In genomic region chr2:101540518-101540917, GRCh38 we compare ENCODE assay signal across 18 cellular contexts.
DNase-seq lines count a peak whose midpoint lies in the region; ATAC-seq and TF ChIP-seq lines count a peak whose summit lies in the region.
"Had no signal": no experiment of that assay in that cellular context is flagged by ENCODE, and none has a peak within 500 bp of the region (broad histone marks: within the 10 kb centered on the region; RNA-seq: fewer than 3 reads in every experiment).

No MANE protein-coding gene starts in this region.

- H3K9me3 ChIP-seq in osteoblast (ENCODE audit: low read depth, low read length) (no peaks in the 10 kb centered on the region), left ventricle myocardium inferior (replicated peaks) (peaks cover 4% of the 10 kb centered on the region), mucosa of descending colon (no peaks in the 10 kb centered on the region)

- H3K27ac ChIP-seq in osteoblast (ENCODE audit: low read depth, low read length) = peak overlapping the region; percentile 54
- no peak overlapping the region for H3K27ac ChIP-seq in left ventricle myocardium inferior (replicated peaks)
- H3K27ac ChIP-seq: C4-2B had no signal

- H3K36me3 ChIP-seq in osteoblast (ENCODE audit: insufficient read depth, low read length) = no peaks in the 10 kb centered on the region
- H3K36me3 ChIP-seq in left ventricle myocardium inferior = no peaks in the 10 kb centered on the region
- H3K36me3 ChIP-seq in mucosa of descending colon (ENCODE audit: low read depth) = no peaks in the 10 kb centered on the region

- peak overlapping the region; percentile 70 for H3K4me2 ChIP-seq in osteoblast (ENCODE audit: insufficient read depth, low read length)

- DNase-seq in EL (peak; percentile 32), MV-4-11 (lab: John Stamatoyannopoulos, UW) (peak; percentile 6), dedifferentiated amniotic fluid mesenchymal stem cell (ENCODE audit: extremely low spot score) (peak; percentile 88), osteoblast (ENCODE audit: insufficient read length, low spot score, missing footprints) (peak; percentile 71), head of caudate nucleus (no peak), left ventricle myocardium inferior (no peak), mucosa of descending colon (no peak)
- DNase-seq: activated CD4-positive, CD25-positive, alpha-beta regulatory T cell; activated gamma-delta T cell treated with Interleukin-2 at 50 U/mL for 16 hours; effector CD8-positive, alpha-beta T cell; midbrain; NCI-H2081; NCI-H774; nucleus accumbens; stimulated activated naive B cell treated with anti-CD40 and anti-IgM and Interleukin-4, amounts not matched to agents 10 μg/mL and 1 μg/mL and 100 μg/mL, for 72 hours; T-cell had no signal

- intact Hi-C loops in head of caudate nucleus (cut with DNase I) = no loop called here
- intact Hi-C loops in left ventricle myocardium inferior (cut with micrococcal nuclease) = no loop called here
- intact Hi-C loops in mucosa of descending colon (cut with DNase I, micrococcal nuclease) = no loop called here

- peak overlapping the region; percentile 33 for H3K4me3 ChIP-seq in osteoblast (ENCODE audit: insufficient read depth, low read length)
- H3K4me3 ChIP-seq in left ventricle myocardium inferior = no peak overlapping the region
- no peak overlapping the region for H3K4me3 ChIP-seq in mucosa of descending colon

- H3K27me3 ChIP-seq in osteoblast (ENCODE audit: insufficient read depth, low read length) (no peaks in the 10 kb centered on the region), left ventricle myocardium inferior (ENCODE audit: low read depth) (no peaks in the 10 kb centered on the region)

- no peaks in the 10 kb centered on the region for H4K20me1 ChIP-seq in osteoblast (ENCODE audit: insufficient read depth, low read length)

- peaks cover 5% of the 10 kb centered on the region for H3K4me1 ChIP-seq in osteoblast (ENCODE audit: insufficient read depth, low read length)
- no peaks in the 10 kb centered on the region for H3K4me1 ChIP-seq in left ventricle myocardium inferior
- H3K4me1 ChIP-seq in mucosa of descending colon (ENCODE audit: low read depth) = no peaks in the 10 kb centered on the region

- peak overlapping the region; percentile 60 for H2AFZ ChIP-seq in osteoblast (ENCODE audit: low read length)

- ATAC-seq in GM18519 (IDR thresholded peaks at IDR 0.05; ENCODE audit: low FRiP score, unreplicated experiment) (no peak), mucosa of descending colon (no peak)
- ATAC-seq: stimulated activated naive B cell treated with anti-CD40 and anti-IgM and Interleukin-4, amounts not matched to agents 10 μg/mL and 1 μg/mL and 100 μg/mL, for 72 hours; T-cell had no signal

- TF ChIP-seq CTCF in osteoblast (IDR thresholded peaks at IDR 0.05; ENCODE audit: extremely low read depth, low read depth, low read length) = no peak
- no peak for TF ChIP-seq CTCF in left ventricle myocardium inferior (IDR thresholded peaks at IDR 0.05; ENCODE audit: borderline replicate concordance)
- no peak for TF ChIP-seq CTCF in mucosa of descending colon (IDR thresholded peaks at IDR 0.05)

- no peaks in the 10 kb centered on the region for H3K79me2 ChIP-seq in osteoblast (ENCODE audit: insufficient read depth, low read length)

Comparison
In these comparisons a context has a peak if more than half of its experiments do, and no peak if none do; other contexts are left out.
1. DNase-seq: peak in EL (single experiment), MV-4-11 (single experiment), dedifferentiated amniotic fluid mesenchymal stem cell (single experiment) and osteoblast (single experiment); none in head of caudate nucleus (0 of 42), left ventricle myocardium inferior (single experiment) and mucosa of descending colon (0 of 3).